15 cellular contexts compared by ENCODE assay signal in genomic region chr20:50592282-50593004, GRCh38.
DNase-seq lines count a peak whose midpoint lies in the region; ATAC-seq, FAIRE-seq and TF ChIP-seq lines count a peak whose summit lies in the region.
"Had no signal": no experiment of that assay in that cellular context is flagged by ENCODE, and none has a peak within 500 bp of the region (broad histone marks: within the 10 kb centered on the region; RNA-seq: fewer than 3 reads in every experiment).

No MANE protein-coding gene starts in this region.

- in situ Hi-C loops in Panc1 (cut with HindIII; ENCODE audit: low pct_unique_long_range_greater_than_20kb, low sequenced_read_pairs) = no loop called here
- in situ Hi-C loops in GM13977 (cut with MboI; ENCODE audit: low pct_unique_long_range_greater_than_20kb, low sequenced_read_pairs, unreplicated experiment) = no loop called here

- POLR2A ChIA-PET in CD8-positive, alpha-beta T cell (lab: Charles Lee) = no interaction called here
- POLR2A ChIA-PET in Panc1 (lab: Charles Lee) = no interaction called here

- FAIRE-seq in pancreas (lab: Jason Lieb, UNC) = no peak

- no peaks in the 10 kb centered on the region for H3K9me3 ChIP-seq in CD8-positive, alpha-beta T cell (ENCODE audit: low read length)
- H3K9me3 ChIP-seq in Panc1 (ENCODE audit: control insufficient read depth, insufficient read depth, low read depth, low read length) (no peaks in the 10 kb centered on the region), heart right ventricle (no peaks in the 10 kb centered on the region), pancreas (no peaks in the 10 kb centered on the region)
- H3K9me3 ChIP-seq: ascending aorta, neutrophil had no signal

- H3K4me1 Mint-ChIP-seq in CD8-positive, alpha-beta T cell (ENCODE audit: low read depth) = no peaks in the 10 kb centered on the region

- no peak overlapping the region for H3K4me3 Mint-ChIP-seq in CD8-positive, alpha-beta T cell
- H3K4me3 Mint-ChIP-seq: activated CD8-positive, alpha-beta T cell treated with anti-CD3 and anti-CD28 coated beads for 36 hours; dendritic cell treated with granulocyte-macrophage colony-stimulating factor and Interleukin-4, amounts not matched to agents 40 ng/mL and 50 ng/mL, for 4 days had no signal

- H3K36me3 ChIP-seq in CD8-positive, alpha-beta T cell (ENCODE audit: insufficient read depth, low read length) = no peaks in the 10 kb centered on the region
- H3K36me3 ChIP-seq in Panc1 (ENCODE audit: control insufficient read depth, insufficient read depth, low read length) (peaks cover 11% of the 10 kb centered on the region), heart right ventricle (peaks cover 0 to 44% (median 4%) of the 10 kb centered on the region in 9 donors), pancreas (no peaks in the 10 kb centered on the region)

- no peaks in the 10 kb centered on the region for H3K27me3 Mint-ChIP-seq in CD8-positive, alpha-beta T cell (ENCODE audit: low read depth)
- H3K27me3 Mint-ChIP-seq: activated CD8-positive, alpha-beta T cell treated with anti-CD3 and anti-CD28 coated beads for 36 hours had no signal

- H3K4me1 ChIP-seq in CD8-positive, alpha-beta T cell (ENCODE audit: insufficient read depth, low read length) = no peaks in the 10 kb centered on the region
- H3K4me1 ChIP-seq in Panc1 (ENCODE audit: control insufficient read depth, insufficient read depth, low read length) (peaks cover 76% of the 10 kb centered on the region), heart right ventricle (peaks cover 0 to 43% (median 23%) of the 10 kb centered on the region in 9 donors), pancreas (peaks cover 0 to 5% (median 0%) of the 10 kb centered on the region in 3 donors)

- ATAC-seq in CD8-positive, alpha-beta T cell = no peak
- peak; percentile 8 for ATAC-seq in Panc1
- ATAC-seq in heart right ventricle = peak; percentile 56 to 83 (median 76)
- peak; percentile 44 to 78 (median 63) for ATAC-seq in pancreas
- no peak for ATAC-seq in GM21786 (IDR thresholded peaks at IDR 0.05; ENCODE audit: unreplicated experiment)
- ATAC-seq: activated CD8-positive, alpha-beta T cell treated with anti-CD3 and anti-CD28 coated beads for 36 hours had no signal

- no peak overlapping the region for H3K4me3 ChIP-seq in CD8-positive, alpha-beta T cell (ENCODE audit: low read depth, low read length)
- H3K4me3 ChIP-seq in Panc1 (ENCODE audit: low read depth in 2 of 2, low read length in 2 of 2) = no peak overlapping the region
- no peak overlapping the region for H3K4me3 ChIP-seq in heart right ventricle
- H3K4me3 ChIP-seq in pancreas = no peak overlapping the region
- H3K4me3 ChIP-seq: ascending aorta had no signal

- BruUV-seq in Panc1 (replicated peaks; lab: Mats Ljungman, UMichigan) = no TSS peak

- no peaks in the 10 kb centered on the region for H3K27me3 ChIP-seq in CD8-positive, alpha-beta T cell (ENCODE audit: insufficient read depth, low read length)
- H3K27me3 ChIP-seq in Panc1 (ENCODE audit: control insufficient read depth, insufficient read depth, low read length) (no peaks in the 10 kb centered on the region), heart right ventricle (peaks cover 0 to 9% (median 0%) of the 10 kb centered on the region in 7 donors), pancreas (no peaks in the 10 kb centered on the region)
- H3K27me3 ChIP-seq: ascending aorta had no signal

- H3K36me3 Mint-ChIP-seq in CD8-positive, alpha-beta T cell = peaks cover 13% of the 10 kb centered on the region

- peak overlapping the region; percentile 13 for H3K27ac Mint-ChIP-seq in CD8-positive, alpha-beta T cell
- H3K27ac Mint-ChIP-seq: activated CD8-positive, alpha-beta T cell treated with anti-CD3 and anti-CD28 coated beads for 36 hours; dendritic cell treated with granulocyte-macrophage colony-stimulating factor and Interleukin-4, amounts not matched to agents 40 ng/mL and 50 ng/mL, for 4 days had no signal

- WGBS in heart right ventricle, 2 donors = 41 to 43% methylated on average over 19 of the region's 19 CpGs
- WGBS in pancreas, 2 donors = 48 to 53% methylated on average over 19 of the region's 19 CpGs

- no peaks in the 10 kb centered on the region for H3K9me3 Mint-ChIP-seq in CD8-positive, alpha-beta T cell
- H3K9me3 Mint-ChIP-seq: activated CD8-positive, alpha-beta T cell treated with anti-CD3 and anti-CD28 coated beads for 36 hours; dendritic cell treated with granulocyte-macrophage colony-stimulating factor and Interleukin-4, amounts not matched to agents 40 ng/mL and 50 ng/mL, for 4 days had no signal

- no peak for DNase-seq in CD8-positive, alpha-beta T cell
- DNase-seq in Panc1 (ENCODE audit: low read depth, low spot score) (no peak), heart right ventricle (peak; percentile 65 to 81), pancreas (peak in 4 of 6 donors; percentile 36 to 82 (median 60)), Ammon's horn (ENCODE audit: low spot score) (no peak), HuH-7.5 (ENCODE audit: low spot score) (no peak), GM13977 (ENCODE audit: low spot score) (no peak)
- DNase-seq: activated CD8-positive, alpha-beta T cell treated with anti-CD3 and anti-CD28 coated beads for 36 hours; DMS153; mesendoderm; NK-92 treated with Interleukin-12 subunit alpha and Interleukin-12 subunit beta, amount 100 ng/mL, for 24 hours had no signal

- intact Hi-C loops in CD8-positive, alpha-beta T cell (cut with DNase I, micrococcal nuclease) = no loop called here
- intact Hi-C loops in Panc1 (cut with micrococcal nuclease; ENCODE audit: unreplicated experiment) = no loop called here
- intact Hi-C loops in heart right ventricle (cut with DNase I) = loop anchor here in 3 of 10 donors (10.0 kb wide), 2 partner anchors 142 to 152 kb away; partner anchors contain the start of gene PARD6B (in 1 of the 3)
- intact Hi-C loops in pancreas (cut with DNase I) = no loop called here

- no peak overlapping the region for H3K27ac ChIP-seq in CD8-positive, alpha-beta T cell (ENCODE audit: low read depth, low read length)
- peak overlapping the region; percentile 71 for H3K27ac ChIP-seq in Panc1 (ENCODE audit: low read length)
- peak overlapping the region in 4 of 10 donors; percentile 9 to 48 (median 19) for H3K27ac ChIP-seq in heart right ventricle
- no peak overlapping the region for H3K27ac ChIP-seq in pancreas
- H3K27ac ChIP-seq: ascending aorta, neutrophil had no signal

- TF ChIP-seq CTCF in CD8-positive, alpha-beta T cell (IDR thresholded peaks at IDR 0.05) = no peak
- no peak for TF ChIP-seq CTCF in Panc1 (IDR thresholded peaks at IDR 0.05)
- no peak for TF ChIP-seq CTCF in heart right ventricle (IDR thresholded peaks at IDR 0.05)
- no peak for TF ChIP-seq CTCF in pancreas (IDR thresholded peaks at IDR 0.05)
- TF ChIP-seq CTCF in GM13977 (IDR thresholded peaks at IDR 0.05; ENCODE audit: extremely low read depth, insufficient read depth, missing control alignments) = no peak

- CTCF ChIA-PET in CD8-positive, alpha-beta T cell (lab: Charles Lee) = interaction anchor here (0.7 to 1.6 kb wide), 5 partner anchors 12 to 521 kb away, joined by 3 to 10 read pairs (median 4); no protein-coding TSS in a partner anchor
- CTCF ChIA-PET in Panc1 (lab: Charles Lee) = interaction anchor here (0.5 kb wide), 1 partner anchor 383 kb away, joined by 3 read pairs; no protein-coding TSS in a partner anchor

Comparison
In these comparisons a context has a peak if more than half of its experiments do, and no peak if none do; other contexts are left out.
1. ATAC-seq: peak in Panc1 (single experiment), heart right ventricle (8 of 8) and pancreas (4 of 4); none in CD8-positive, alpha-beta T cell (single experiment) and GM21786 (single experiment).
2. DNase-seq: peak in heart right ventricle (2 of 2) and pancreas (4 of 6); none in CD8-positive, alpha-beta T cell (0 of 7), Panc1 (single experiment), Ammon's horn (single experiment), HuH-7.5 (single experiment) and GM13977 (single experiment).